ENCODE assay signal across 29 cellular contexts in the genomic region with DNA sequence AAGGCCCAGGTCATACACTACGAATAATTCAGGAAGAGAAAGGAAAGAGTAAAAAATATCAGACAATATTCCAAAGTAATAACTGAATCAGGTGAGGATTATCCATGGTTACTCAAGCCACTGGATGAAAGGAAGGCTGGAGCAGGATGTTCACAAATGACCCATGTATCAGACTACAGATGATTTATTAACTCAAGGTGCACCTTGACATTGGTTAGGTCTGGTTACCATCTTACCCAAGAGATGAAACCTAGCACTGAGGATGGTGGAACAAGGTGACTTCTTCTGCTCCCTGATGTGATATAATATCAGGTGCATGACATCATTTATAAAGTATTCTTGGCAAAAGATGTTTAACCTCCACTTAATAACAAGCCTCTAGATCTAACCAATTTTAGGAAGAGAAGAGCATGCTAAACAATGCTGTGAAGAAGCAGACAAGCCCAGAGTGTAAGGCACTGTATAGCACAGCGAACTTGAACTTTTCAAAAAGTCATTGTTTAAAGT.
DNase-seq lines count a peak whose midpoint lies in the region; ATAC-seq and TF ChIP-seq lines count a peak whose summit lies in the region.
"Had no signal": no experiment of that assay in that cellular context is flagged by ENCODE, and none has a peak within 500 bp of the region (broad histone marks: within the 10 kb centered on the region; RNA-seq: fewer than 3 reads in every experiment).

No MANE protein-coding gene starts in this region.

- no peak overlapping the region for H3K4me3 ChIP-seq in CD8-positive, alpha-beta T cell (ENCODE audit: low read depth, low read length)
- no peak overlapping the region for H3K4me3 ChIP-seq in naive thymus-derived CD4-positive, alpha-beta T cell (ENCODE audit: low read length)
- H3K4me3 ChIP-seq in mesenchymal stem cell (ENCODE audit: insufficient read depth in 1 of 2, low read depth in 1 of 2, low read length in 2 of 2) (no peak overlapping the region), trophoblast cell (ENCODE audit: low read depth, low read length) (no peak overlapping the region)
- H3K4me3 ChIP-seq: A549, breast epithelium, K562, lung, pancreas, SJSA1, skin epidermis, testis had no signal

- H2AK5ac ChIP-seq in mesenchymal stem cell (ENCODE audit: low read length, severe bottlenecking), result no peak overlapping the region
- no peak overlapping the region for H2AK5ac ChIP-seq in trophoblast cell (ENCODE audit: low read length)

- H3K9me3 ChIP-seq in CD8-positive, alpha-beta T cell (ENCODE audit: low read length), result no peaks in the 10 kb centered on the region
- H3K9me3 ChIP-seq in naive thymus-derived CD4-positive, alpha-beta T cell (ENCODE audit: control insufficient read depth in 2 of 3, low read length in 3 of 3), result peaks cover 0 to 7% (median 0%) of the 10 kb centered on the region in 3 experiments
- H3K9me3 ChIP-seq in mesenchymal stem cell (ENCODE audit: control insufficient read depth, low read length) (no peaks in the 10 kb centered on the region), trophoblast cell (ENCODE audit: insufficient read depth, low read depth, low read length) (no peaks in the 10 kb centered on the region)
- H3K9me3 ChIP-seq: A549, breast epithelium, pancreas, SJSA1, testis had no signal

- peak overlapping the region; percentile 22 for H3K27ac Mint-ChIP-seq in activated CD8-positive, alpha-beta memory T cell treated with anti-CD3 and anti-CD28 coated beads, Interleukin-2, amount 10 ng/mL, durations not matched to agents 7 days and 5 days
- H3K27ac Mint-ChIP-seq in CD8-positive, alpha-beta T cell, result peak overlapping the region; percentile 83
- peak overlapping the region; percentile 6 for H3K27ac Mint-ChIP-seq in activated T-helper 2 cell treated with anti-CD3 and anti-CD28 coated beads, Interferon-gamma antibody, Interleukin-2, Interleukin-4, amounts not matched to agents 10 μg/mL and 5 μg/mL and 100 μg/mL, durations not matched to agents 14 hours and 24 hours and 36 hours
- peak overlapping the region in 8 of 9 donors; percentile 88 to 100 (median 96) for H3K27ac Mint-ChIP-seq in naive thymus-derived CD4-positive, alpha-beta T cell
- H3K27ac Mint-ChIP-seq: activated B cell treated with CpG ODN at 0.5 μM for 24 hours had no signal

- H3K4ac ChIP-seq in mesenchymal stem cell (ENCODE audit: low read depth in 1 of 2, low read length in 2 of 2) (no peak overlapping the region), trophoblast cell (ENCODE audit: low read depth, low read length) (no peak overlapping the region)

- no peak for ATAC-seq in activated CD8-positive, alpha-beta memory T cell treated with anti-CD3 and anti-CD28 coated beads, Interleukin-2, amount 10 ng/mL, durations not matched to agents 7 days and 5 days
- ATAC-seq in CD8-positive, alpha-beta T cell, result no peak
- ATAC-seq in naive thymus-derived CD4-positive, alpha-beta T cell, result no peak
- ATAC-seq: A549, K562, pancreas had no signal

- H2AFZ ChIP-seq in mesenchymal stem cell (ENCODE audit: low read depth, low read length), result no peak overlapping the region
- no peak overlapping the region for H2AFZ ChIP-seq in trophoblast cell (ENCODE audit: insufficient read depth, low read length, poor library complexity)

- no peaks in the 10 kb centered on the region for H3K9me3 Mint-ChIP-seq in activated CD8-positive, alpha-beta memory T cell treated with anti-CD3 and anti-CD28 coated beads, Interleukin-2, amount 10 ng/mL, durations not matched to agents 7 days and 5 days (ENCODE audit: low read depth)
- no peaks in the 10 kb centered on the region for H3K9me3 Mint-ChIP-seq in CD8-positive, alpha-beta T cell
- H3K9me3 Mint-ChIP-seq in activated T-helper 2 cell treated with anti-CD3 and anti-CD28 coated beads, Interferon-gamma antibody, Interleukin-2, Interleukin-4, amounts not matched to agents 10 μg/mL and 5 μg/mL and 100 μg/mL, durations not matched to agents 14 hours and 24 hours and 36 hours, result no peaks in the 10 kb centered on the region
- peaks cover 0 to 19% (median 5%) of the 10 kb centered on the region in 11 donors for H3K9me3 Mint-ChIP-seq in naive thymus-derived CD4-positive, alpha-beta T cell
- H3K9me3 Mint-ChIP-seq: activated B cell treated with CpG ODN at 0.5 μM for 24 hours had no signal

- H3K18ac ChIP-seq in mesenchymal stem cell (ENCODE audit: low read depth in 1 of 2, low read length in 2 of 2) (no peak overlapping the region), trophoblast cell (ENCODE audit: low read length) (no peak overlapping the region)

- H3K4me3 Mint-ChIP-seq in activated CD8-positive, alpha-beta memory T cell treated with anti-CD3 and anti-CD28 coated beads, Interleukin-2, amount 10 ng/mL, durations not matched to agents 7 days and 5 days, result no peak overlapping the region
- H3K4me3 Mint-ChIP-seq in CD8-positive, alpha-beta T cell, result no peak overlapping the region
- H3K4me3 Mint-ChIP-seq in activated T-helper 2 cell treated with anti-CD3 and anti-CD28 coated beads, Interferon-gamma antibody, Interleukin-2, Interleukin-4, amounts not matched to agents 10 μg/mL and 5 μg/mL and 100 μg/mL, durations not matched to agents 14 hours and 24 hours and 36 hours (ENCODE audit: low read depth), result no peak overlapping the region
- H3K4me3 Mint-ChIP-seq in naive thymus-derived CD4-positive, alpha-beta T cell, result peak overlapping the region in 1 of 10 donors; percentile 29
- H3K4me3 Mint-ChIP-seq: activated B cell treated with CpG ODN at 0.5 μM for 24 hours had no signal

- H3K27me3 ChIP-seq in CD8-positive, alpha-beta T cell (ENCODE audit: insufficient read depth, low read length), result no peaks in the 10 kb centered on the region
- no peaks in the 10 kb centered on the region for H3K27me3 ChIP-seq in naive thymus-derived CD4-positive, alpha-beta T cell (ENCODE audit: control insufficient read depth in 2 of 2, insufficient read depth in 2 of 2, low read length in 2 of 2)
- H3K27me3 ChIP-seq in mesenchymal stem cell (ENCODE audit: control insufficient read depth in 1 of 2, insufficient read depth in 1 of 2, low read length in 2 of 2), result no peaks in the 10 kb centered on the region
- no peaks in the 10 kb centered on the region for H3K27me3 ChIP-seq in trophoblast cell (ENCODE audit: insufficient read depth, low read length)
- H3K27me3 ChIP-seq: breast epithelium, pancreas, SJSA1, testis had no signal

- H3K4me2 ChIP-seq in mesenchymal stem cell (ENCODE audit: low read length, poor library complexity, severe bottlenecking), result no peak overlapping the region
- no peak overlapping the region for H3K4me2 ChIP-seq in trophoblast cell (ENCODE audit: low read length)
- H3K4me2 ChIP-seq: A549 had no signal

- intact Hi-C loops in CD8-positive, alpha-beta T cell (cut with DNase I, micrococcal nuclease), result loop anchor here in 1 of 2 experiments (1.0 kb wide), 1 partner anchor 17 kb away; no protein-coding TSS in a partner anchor
- intact Hi-C loops in activated T-helper 2 cell treated with anti-CD3 and anti-CD28 coated beads, Interferon-gamma antibody, Interleukin-2, Interleukin-4, amounts not matched to agents 10 μg/mL and 5 μg/mL and 100 μg/mL, durations not matched to agents 14 hours and 24 hours and 36 hours (cut with micrococcal nuclease), result no loop called here
- intact Hi-C loops in naive thymus-derived CD4-positive, alpha-beta T cell (cut with micrococcal nuclease), result loop anchor here in 1 of 2 donors (2.0 kb wide), 1 partner anchor 14 kb away; no protein-coding TSS in a partner anchor

- H3K79me2 ChIP-seq in trophoblast cell (ENCODE audit: control insufficient read depth, insufficient read depth, low read length, poor library complexity), result no peaks in the 10 kb centered on the region

- no peak overlapping the region for H3K9ac ChIP-seq in mesenchymal stem cell (ENCODE audit: low read length)
- H3K9ac ChIP-seq in trophoblast cell (ENCODE audit: low read length), result no peak overlapping the region

- H3K27ac ChIP-seq in CD8-positive, alpha-beta T cell (ENCODE audit: low read depth, low read length), result no peak overlapping the region
- H3K27ac ChIP-seq in naive thymus-derived CD4-positive, alpha-beta T cell (ENCODE audit: low read depth, low read length), result peak overlapping the region; percentile 36
- no peak overlapping the region for H3K27ac ChIP-seq in mesenchymal stem cell (ENCODE audit: low read length, poor library complexity, severe bottlenecking)
- no peak overlapping the region for H3K27ac ChIP-seq in trophoblast cell (ENCODE audit: low read depth, low read length)
- H3K27ac ChIP-seq: A549, breast epithelium, pancreas, RWPE1, SJSA1, testis had no signal

- H3K79me1 ChIP-seq in mesenchymal stem cell (replicated peaks; ENCODE audit: low read length, poor library complexity, severe bottlenecking) (peaks cover 9% of the 10 kb centered on the region), trophoblast cell (ENCODE audit: low read length) (no peaks in the 10 kb centered on the region)

- H2BK12ac ChIP-seq in mesenchymal stem cell (ENCODE audit: low read length in 2 of 2), result no peak overlapping the region
- no peak overlapping the region for H2BK12ac ChIP-seq in trophoblast cell (ENCODE audit: low read length)

- CTCF ChIA-PET in activated CD8-positive, alpha-beta memory T cell treated with anti-CD3 and anti-CD28 coated beads, Interleukin-2, amount 10 ng/mL, durations not matched to agents 7 days and 5 days (lab: Charles Lee), result interaction anchor here (1.4 kb wide), 1 partner anchor 82 kb away, joined by 3 read pairs; no protein-coding TSS in a partner anchor
- CTCF ChIA-PET in CD8-positive, alpha-beta T cell (lab: Charles Lee), result no interaction called here
- CTCF ChIA-PET in naive thymus-derived CD4-positive, alpha-beta T cell (lab: Charles Lee), result no interaction called here

- 100% methylated on average over 1 of the region's 2 CpGs for WGBS in mesenchymal stem cell
- WGBS in trophoblast cell (ENCODE audit: extremely low coverage, insufficient coverage, insufficient read length), result no CpG with 5 or more reads among the region's 2 CpGs

- H3K36me3 Mint-ChIP-seq in activated CD8-positive, alpha-beta memory T cell treated with anti-CD3 and anti-CD28 coated beads, Interleukin-2, amount 10 ng/mL, durations not matched to agents 7 days and 5 days, result peaks cover 42% of the 10 kb centered on the region
- peaks cover 54% of the 10 kb centered on the region for H3K36me3 Mint-ChIP-seq in CD8-positive, alpha-beta T cell
- peaks cover 61% of the 10 kb centered on the region for H3K36me3 Mint-ChIP-seq in activated T-helper 2 cell treated with anti-CD3 and anti-CD28 coated beads, Interferon-gamma antibody, Interleukin-2, Interleukin-4, amounts not matched to agents 10 μg/mL and 5 μg/mL and 100 μg/mL, durations not matched to agents 14 hours and 24 hours and 36 hours (ENCODE audit: low read depth)
- peaks cover 10 to 36% (median 32%) of the 10 kb centered on the region in 5 donors for H3K36me3 Mint-ChIP-seq in naive thymus-derived CD4-positive, alpha-beta T cell

- H3K36me3 ChIP-seq in CD8-positive, alpha-beta T cell (ENCODE audit: insufficient read depth, low read length), result peaks cover 6% of the 10 kb centered on the region
- no peaks in the 10 kb centered on the region for H3K36me3 ChIP-seq in naive thymus-derived CD4-positive, alpha-beta T cell (ENCODE audit: control insufficient read depth in 2 of 3, insufficient read depth in 3 of 3, low read length in 3 of 3)
- peaks cover 6 to 33% of the 10 kb centered on the region in 2 experiments for H3K36me3 ChIP-seq in mesenchymal stem cell (ENCODE audit: control insufficient read depth in 1 of 2, insufficient read depth in 2 of 2, low read depth in 1 of 2, low read length in 2 of 2)
- H3K36me3 ChIP-seq in trophoblast cell (ENCODE audit: control insufficient read depth in 1 of 2, insufficient read depth in 2 of 2, low read length in 2 of 2), result no peaks in the 10 kb centered on the region
- H3K36me3 ChIP-seq: breast epithelium, pancreas, SJSA1 had no signal

- H4K91ac ChIP-seq in mesenchymal stem cell (ENCODE audit: low read length) (no peak overlapping the region), trophoblast cell (ENCODE audit: low read depth, low read length) (no peak overlapping the region)

- H4K8ac ChIP-seq in mesenchymal stem cell (ENCODE audit: low read length) (no peak overlapping the region), trophoblast cell (ENCODE audit: low read depth, low read length) (no peak overlapping the region)

- no peak for TF ChIP-seq CTCF in CD8-positive, alpha-beta T cell (IDR thresholded peaks at IDR 0.05)

- no peaks in the 10 kb centered on the region for H3K27me3 Mint-ChIP-seq in activated CD8-positive, alpha-beta memory T cell treated with anti-CD3 and anti-CD28 coated beads, Interleukin-2, amount 10 ng/mL, durations not matched to agents 7 days and 5 days
- H3K27me3 Mint-ChIP-seq in CD8-positive, alpha-beta T cell (ENCODE audit: low read depth), result no peaks in the 10 kb centered on the region
- no peaks in the 10 kb centered on the region for H3K27me3 Mint-ChIP-seq in activated T-helper 2 cell treated with anti-CD3 and anti-CD28 coated beads, Interferon-gamma antibody, Interleukin-2, Interleukin-4, amounts not matched to agents 10 μg/mL and 5 μg/mL and 100 μg/mL, durations not matched to agents 14 hours and 24 hours and 36 hours (ENCODE audit: low read depth)
- no peaks in the 10 kb centered on the region for H3K27me3 Mint-ChIP-seq in naive thymus-derived CD4-positive, alpha-beta T cell
- H3K27me3 Mint-ChIP-seq: activated B cell treated with CpG ODN at 0.5 μM for 24 hours had no signal

- peaks cover 92% of the 10 kb centered on the region for H3K4me1 Mint-ChIP-seq in activated CD8-positive, alpha-beta memory T cell treated with anti-CD3 and anti-CD28 coated beads, Interleukin-2, amount 10 ng/mL, durations not matched to agents 7 days and 5 days
- peaks cover 92% of the 10 kb centered on the region for H3K4me1 Mint-ChIP-seq in CD8-positive, alpha-beta T cell (ENCODE audit: low read depth)
- H3K4me1 Mint-ChIP-seq in activated T-helper 2 cell treated with anti-CD3 and anti-CD28 coated beads, Interferon-gamma antibody, Interleukin-2, Interleukin-4, amounts not matched to agents 10 μg/mL and 5 μg/mL and 100 μg/mL, durations not matched to agents 14 hours and 24 hours and 36 hours (ENCODE audit: low read depth), result peaks cover 76% of the 10 kb centered on the region
- peaks cover 47 to 97% (median 91%) of the 10 kb centered on the region in 7 donors for H3K4me1 Mint-ChIP-seq in naive thymus-derived CD4-positive, alpha-beta T cell

- H2BK15ac ChIP-seq in mesenchymal stem cell (ENCODE audit: low read depth, poor library complexity, severe bottlenecking), result no peak overlapping the region

- peaks cover 85% of the 10 kb centered on the region for H3K4me1 ChIP-seq in CD8-positive, alpha-beta T cell (ENCODE audit: insufficient read depth, low read length)
- peaks cover 74 to 82% of the 10 kb centered on the region in 2 donors for H3K4me1 ChIP-seq in naive thymus-derived CD4-positive, alpha-beta T cell (ENCODE audit: control insufficient read depth in 2 of 2, insufficient read depth in 2 of 2, low read length in 2 of 2)
- H3K4me1 ChIP-seq in mesenchymal stem cell (ENCODE audit: control insufficient read depth, insufficient read depth, low read depth, low read length) (no peaks in the 10 kb centered on the region), trophoblast cell (ENCODE audit: control insufficient read depth in 1 of 2, insufficient read depth in 2 of 2, low read length in 2 of 2) (peaks cover 7 to 10% of the 10 kb centered on the region in 2 experiments)
- H3K4me1 ChIP-seq: A549, breast epithelium, pancreas had no signal

- H2BK5ac ChIP-seq in mesenchymal stem cell (ENCODE audit: low read depth, low read length, poor library complexity, severe bottlenecking), result no peak overlapping the region
- no peak overlapping the region for H2BK5ac ChIP-seq in trophoblast cell (ENCODE audit: low read depth, low read length, poor library complexity)

- no peak overlapping the region for H2BK120ac ChIP-seq in mesenchymal stem cell (ENCODE audit: low read depth, low read length)
- no peak overlapping the region for H2BK120ac ChIP-seq in trophoblast cell (ENCODE audit: insufficient read depth, low read length, poor library complexity)

- H3K23ac ChIP-seq in mesenchymal stem cell (ENCODE audit: low read length in 2 of 2) (no peak overlapping the region), trophoblast cell (ENCODE audit: low read length) (no peak overlapping the region)

- POLR2A ChIA-PET in CD8-positive, alpha-beta T cell (lab: Charles Lee), result no interaction called here
- POLR2A ChIA-PET in naive thymus-derived CD4-positive, alpha-beta T cell (lab: Charles Lee), result interaction anchor here (1.4 to 2.6 kb wide), 2 partner anchors 10 to 201 kb away, joined by 3 to 15 read pairs; no protein-coding TSS in a partner anchor

- DNase-seq in activated CD8-positive, alpha-beta memory T cell treated with anti-CD3 and anti-CD28 coated beads, Interleukin-2, amount 10 ng/mL, durations not matched to agents 7 days and 5 days, result no peak
- DNase-seq in activated CD8-positive, alpha-beta memory T cell treated with anti-CD3 and anti-CD28 coated beads, Interleukin-2, amount 50 U/mL, for 4 hours, result no peak
- DNase-seq in CD8-positive, alpha-beta T cell, result no peak
- no peak for DNase-seq in activated T-helper 2 cell treated with anti-CD3 and anti-CD28 coated beads, Interferon-gamma antibody, Interleukin-2, Interleukin-4, amounts not matched to agents 10 μg/mL and 5 μg/mL and 100 μg/mL, durations not matched to agents 14 hours and 24 hours and 36 hours (ENCODE audit: low spot score)
- DNase-seq in naive thymus-derived CD4-positive, alpha-beta T cell, result no peak
- DNase-seq in NCI-H128 (lab: John Stamatoyannopoulos, UW; ENCODE audit: unreplicated experiment) (no peak), mesenchymal stem cell (no peak), trophoblast cell (no peak)
- DNase-seq: activated B cell treated with CpG ODN at 0.5 μM for 24 hours; activated CD4-positive, alpha-beta T cell treated with anti-CD3 and anti-CD28 coated beads, Interleukin-2, amount 50 U/mL, for 4 hours; activated T-cell treated with anti-CD3 and anti-CD28 coated beads for 4 hours; anterior cingulate cortex; DMS 273 treated with DMSO at 0.1 percent for 48 hours; foreskin melanocyte; kidney glomerular epithelial cell; NCI-H1092 treated with DMSO at 0.1 percent for 48 hours; NCI-H187; NCI-H510A treated with DMSO at 0.1 percent for 48 hours; OCI-M1; pancreas; stimulated activated naive CD4-positive, alpha-beta T cell treated with Interleukin-2 at 50 U/mL for 16 hours; testis had no signal

- no peak overlapping the region for H4K12ac ChIP-seq in trophoblast cell (ENCODE audit: low read depth, low read length)

- no peak overlapping the region for H3K14ac ChIP-seq in mesenchymal stem cell (ENCODE audit: low read length in 2 of 2)
- no peak overlapping the region for H3K14ac ChIP-seq in trophoblast cell (ENCODE audit: low read length)

Comparison
In these comparisons a context has a peak if more than half of its experiments do, and no peak if none do; other contexts are left out.
1. H3K27ac Mint-ChIP-seq: peak in every context shown above with its lines; median percentile 96 in naive thymus-derived CD4-positive, alpha-beta T cell; 83 in CD8-positive, alpha-beta T cell; 22 in activated CD8-positive, alpha-beta memory T cell treated with anti-CD3 and anti-CD28 coated beads, Interleukin-2, amount 10 ng/mL, durations not matched to agents 7 days and 5 days; 6 in activated T-helper 2 cell treated with anti-CD3 and anti-CD28 coated beads, Interferon-gamma antibody, Interleukin-2, Interleukin-4, amounts not matched to agents 10 μg/mL and 5 μg/mL and 100 μg/mL, durations not matched to agents 14 hours and 24 hours and 36 hours.